ENCODE assay signal across 18 cellular contexts in genomic region chr3:114586119-114586518, GRCh38.
DNase-seq lines count a peak whose midpoint lies in the region.
"Had no signal": no experiment of that assay in that cellular context is flagged by ENCODE, and none has a peak within 500 bp of the region (broad histone marks: within the 10 kb centered on the region; RNA-seq: fewer than 3 reads in every experiment).

No MANE protein-coding gene starts in this region.

- H3K27ac ChIP-seq in neuronal stem cell (replicated peaks; ENCODE audit: low read length): no peak overlapping the region
- H3K27ac ChIP-seq: ascending aorta, SK-N-MC had no signal

- no peaks in the 10 kb centered on the region for H3K9me3 ChIP-seq in neuronal stem cell (replicated peaks in 1 of 2; ENCODE audit: control insufficient read depth in 2 of 2, insufficient read depth in 1 of 2, low read depth in 1 of 2, low read length in 2 of 2)
- H3K9me3 ChIP-seq: ascending aorta had no signal

- no peak overlapping the region for H3K23ac ChIP-seq in neuronal stem cell (ENCODE audit: low read depth, low read length, poor library complexity)

- no peaks in the 10 kb centered on the region for H3K27me3 ChIP-seq in neuronal stem cell (ENCODE audit: control insufficient read depth in 3 of 3, insufficient read depth in 3 of 3, low read depth in 1 of 3, low read length in 3 of 3)
- H3K27me3 ChIP-seq: ascending aorta had no signal

- no peak overlapping the region for H2BK15ac ChIP-seq in neuronal stem cell (ENCODE audit: low read length)

- H3K18ac ChIP-seq in neuronal stem cell (ENCODE audit: low read length): no peak overlapping the region

- no peak overlapping the region for H2BK12ac ChIP-seq in neuronal stem cell (ENCODE audit: low read length)

- no CpG with 5 or more reads among the region's 1 CpG for WGBS in neuronal stem cell (ENCODE audit: extremely low coverage in 2 of 2, insufficient read length in 2 of 2, insufficient replicate concordance in 1 of 2), 2 donors

- peak; percentile 38 for DNase-seq in AG08395 (ENCODE audit: low spot score)
- peak; percentile 46 for DNase-seq in DMS 273 treated with DMSO at 0.1 percent for 48 hours (lab: John Stamatoyannopoulos, UW)
- peak; percentile 48 for DNase-seq in NCI-H2171 (lab: John Stamatoyannopoulos, UW)
- DNase-seq in foreskin melanocyte: peak; percentile 26
- no peak for DNase-seq in neuronal stem cell (ENCODE audit: low spot score)
- DNase-seq in nucleus accumbens (lab: John Stamatoyannopoulos, UW): no peak
- no peak for DNase-seq in activated CD4-positive, alpha-beta T cell treated with anti-CD3 and anti-CD28 coated beads, Interleukin-2, amount 50 U/mL, for 4 hours
- DNase-seq: activated naive CD4-positive, alpha-beta T cell treated with anti-CD3 and anti-CD28 coated beads, Interleukin-2, amount 50 U/mL, for 16 hours; activated T-cell treated with anti-CD3 and anti-CD28 coated beads, Interleukin-2, amount 50 U/mL, for 4 hours; CD8-positive, alpha-beta memory T cell; hippocampal formation; KG1; midbrain; NCI-H187 treated with DMSO at 0.1 percent for 48 hours; NCI-H69; stimulated activated CD4-positive, alpha-beta T cell treated with anti-CD3 and anti-CD28 coated beads, Interleukin-12 subunit alpha, Interleukin-12 subunit beta, amount 100 ng/mL, for 4 hours had no signal

- no peak overlapping the region for H2BK5ac ChIP-seq in neuronal stem cell (ENCODE audit: low read length)

- peaks cover 4 to 7% of the 10 kb centered on the region in 2 donors for H3K4me1 ChIP-seq in neuronal stem cell (ENCODE audit: control insufficient read depth in 2 of 2, insufficient read depth in 1 of 2, low read depth in 1 of 2, low read length in 2 of 2)
- H3K4me1 ChIP-seq: ascending aorta had no signal

- no peak overlapping the region for H2AK5ac ChIP-seq in neuronal stem cell (ENCODE audit: low read depth, low read length)

- H3K79me1 ChIP-seq in neuronal stem cell (ENCODE audit: low read depth, low read length): no peaks in the 10 kb centered on the region

- H2AFZ ChIP-seq in neuronal stem cell (ENCODE audit: low read length): no peak overlapping the region

- H3K4me2 ChIP-seq in neuronal stem cell (ENCODE audit: insufficient read depth, low read length, poor library complexity, severe bottlenecking): no peak overlapping the region

- H4K91ac ChIP-seq in neuronal stem cell (ENCODE audit: low read depth, low read length, poor library complexity): no peak overlapping the region

- H4K8ac ChIP-seq in neuronal stem cell (ENCODE audit: low read depth, low read length): no peak overlapping the region

- no peak overlapping the region for H3K14ac ChIP-seq in neuronal stem cell (ENCODE audit: low read length)

- no peak overlapping the region for H2BK120ac ChIP-seq in neuronal stem cell (ENCODE audit: low read depth, low read length)

- no peaks in the 10 kb centered on the region for H3K36me3 ChIP-seq in neuronal stem cell (replicated peaks in 1 of 2; ENCODE audit: control insufficient read depth in 2 of 2, insufficient read depth in 2 of 2, low read length in 2 of 2)

- no peak overlapping the region for H3K4ac ChIP-seq in neuronal stem cell (ENCODE audit: low read length)

- H3K9ac ChIP-seq in neuronal stem cell (ENCODE audit: low read depth, low read length, poor library complexity): no peak overlapping the region

- no peak overlapping the region for H3K4me3 ChIP-seq in neuronal stem cell (ENCODE audit: low read length in 2 of 2)
- H3K4me3 ChIP-seq: ascending aorta, SK-N-MC had no signal

Comparison
In these comparisons a context has a peak if more than half of its experiments do, and no peak if none do; other contexts are left out.
1. DNase-seq: peak in AG08395 (single experiment), DMS 273 treated with DMSO at 0.1 percent for 48 hours (single experiment), NCI-H2171 (single experiment) and foreskin melanocyte (single experiment); none in neuronal stem cell (single experiment), nucleus accumbens (0 of 56) and activated CD4-positive, alpha-beta T cell treated with anti-CD3 and anti-CD28 coated beads, Interleukin-2, amount 50 U/mL, for 4 hours (0 of 2).